Comparison of ENCODE assay signal across 15 cellular contexts in genomic region chr3:112133606-112134334, GRCh38. TPM values are rescaled to one million over a fixed set of nuclear protein-coding genes. Genes with fewer than 3 reads are reported as not detected.
DNase-seq lines count a peak whose midpoint lies in the region; ATAC-seq and TF ChIP-seq lines count a peak whose summit lies in the region.
"Had no signal": no experiment of that assay in that cellular context is flagged by ENCODE, and none has a peak within 500 bp of the region (broad histone marks: within the 10 kb centered on the region; RNA-seq: fewer than 3 reads in every experiment).

No MANE protein-coding gene starts in this region.

- no peaks in the 10 kb centered on the region for H3K9me3 Mint-ChIP-seq in activated CD4-positive, alpha-beta T cell treated with anti-CD3 and anti-CD28 coated beads, Interleukin-2, amount 10 ng/mL, durations not matched to agents 24 days and 14 days
- H3K9me3 Mint-ChIP-seq in activated T-helper 2 cell treated with anti-CD3 and anti-CD28 coated beads, Interferon-gamma antibody, Interleukin-2, Interleukin-4, amounts not matched to agents 10 μg/mL and 5 μg/mL and 100 μg/mL, durations not matched to agents 14 hours and 24 hours and 36 hours: no peaks in the 10 kb centered on the region
- no peaks in the 10 kb centered on the region for H3K9me3 Mint-ChIP-seq in nephron progenitor cell

- peaks cover 12% of the 10 kb centered on the region for H3K36me3 Mint-ChIP-seq in activated CD4-positive, alpha-beta T cell treated with anti-CD3 and anti-CD28 coated beads, Interleukin-2, amount 10 ng/mL, durations not matched to agents 24 days and 14 days (ENCODE audit: low read depth)
- peaks cover 10% of the 10 kb centered on the region for H3K36me3 Mint-ChIP-seq in activated T-helper 2 cell treated with anti-CD3 and anti-CD28 coated beads, Interferon-gamma antibody, Interleukin-2, Interleukin-4, amounts not matched to agents 10 μg/mL and 5 μg/mL and 100 μg/mL, durations not matched to agents 14 hours and 24 hours and 36 hours (ENCODE audit: low read depth)
- H3K36me3 Mint-ChIP-seq in nephron progenitor cell (ENCODE audit: low read depth): peaks cover 37% of the 10 kb centered on the region

- no peaks in the 10 kb centered on the region for H3K27me3 ChIP-seq in PC-9 (ENCODE audit: insufficient read depth, low read depth)
- no peaks in the 10 kb centered on the region for H3K27me3 ChIP-seq in PC-3 (ENCODE audit: low read length)
- H3K27me3 ChIP-seq: ascending aorta, upper lobe of left lung had no signal

- H3K27ac Mint-ChIP-seq in activated CD4-positive, alpha-beta T cell treated with anti-CD3 and anti-CD28 coated beads, Interleukin-2, amount 10 ng/mL, durations not matched to agents 24 days and 14 days: peak overlapping the region; percentile 94
- peak overlapping the region; percentile 80 for H3K27ac Mint-ChIP-seq in activated T-helper 2 cell treated with anti-CD3 and anti-CD28 coated beads, Interferon-gamma antibody, Interleukin-2, Interleukin-4, amounts not matched to agents 10 μg/mL and 5 μg/mL and 100 μg/mL, durations not matched to agents 14 hours and 24 hours and 36 hours
- H3K27ac Mint-ChIP-seq in nephron progenitor cell: peak overlapping the region; percentile 97

- peak overlapping the region; percentile 88 for H3K4me3 Mint-ChIP-seq in activated CD4-positive, alpha-beta T cell treated with anti-CD3 and anti-CD28 coated beads, Interleukin-2, amount 10 ng/mL, durations not matched to agents 24 days and 14 days
- H3K4me3 Mint-ChIP-seq in activated T-helper 2 cell treated with anti-CD3 and anti-CD28 coated beads, Interferon-gamma antibody, Interleukin-2, Interleukin-4, amounts not matched to agents 10 μg/mL and 5 μg/mL and 100 μg/mL, durations not matched to agents 14 hours and 24 hours and 36 hours (ENCODE audit: low read depth): no peak overlapping the region
- H3K4me3 Mint-ChIP-seq in nephron progenitor cell: no peak overlapping the region

- H3K4me1 ChIP-seq in PC-9 (replicated peaks; ENCODE audit: insufficient read depth) (peaks cover 25% of the 10 kb centered on the region), PC-3 (ENCODE audit: insufficient read depth, low read length) (peaks cover 11% of the 10 kb centered on the region)
- H3K4me1 ChIP-seq: ascending aorta had no signal

- no peaks in the 10 kb centered on the region for H3K27me3 Mint-ChIP-seq in activated CD4-positive, alpha-beta T cell treated with anti-CD3 and anti-CD28 coated beads, Interleukin-2, amount 10 ng/mL, durations not matched to agents 24 days and 14 days
- H3K27me3 Mint-ChIP-seq in activated T-helper 2 cell treated with anti-CD3 and anti-CD28 coated beads, Interferon-gamma antibody, Interleukin-2, Interleukin-4, amounts not matched to agents 10 μg/mL and 5 μg/mL and 100 μg/mL, durations not matched to agents 14 hours and 24 hours and 36 hours (ENCODE audit: low read depth): no peaks in the 10 kb centered on the region
- no peaks in the 10 kb centered on the region for H3K27me3 Mint-ChIP-seq in nephron progenitor cell (ENCODE audit: low read depth, poor library complexity)

- H3K79me2 ChIP-seq in PC-9 (ENCODE audit: low read depth) (no peaks in the 10 kb centered on the region), PC-3 (ENCODE audit: low read length) (no peaks in the 10 kb centered on the region)

- ATAC-seq in PC-3: no peak
- no peak for ATAC-seq in HG02623 (IDR thresholded peaks at IDR 0.05; ENCODE audit: unreplicated experiment)

- no peak overlapping the region for H3K4me2 ChIP-seq in PC-9
- no peak overlapping the region for H3K4me2 ChIP-seq in PC-3 (ENCODE audit: low read length)

- H3K4me3 ChIP-seq in PC-9 (no peak overlapping the region), PC-3 (ENCODE audit: low read length) (no peak overlapping the region)
- H3K4me3 ChIP-seq: ascending aorta, dorsolateral prefrontal cortex, upper lobe of left lung had no signal

- POLR2A ChIA-PET in PC-9 (lab: Charles Lee; ENCODE audit: unreplicated experiment): interaction anchor here (0.6 kb wide), 1 partner anchor 668 kb away, joined by 4 read pairs; no protein-coding TSS in a partner anchor
- POLR2A ChIA-PET in PC-3 (lab: Charles Lee; ENCODE audit: unreplicated experiment): no interaction called here

- H3K9me3 ChIP-seq in KOPT-K1 (ENCODE audit: insufficient read depth, low read length, poor library complexity, severe bottlenecking) (no peaks in the 10 kb centered on the region), PC-9 (ENCODE audit: insufficient read depth, low read depth) (no peaks in the 10 kb centered on the region), PC-3 (ENCODE audit: low read length) (no peaks in the 10 kb centered on the region)
- H3K9me3 ChIP-seq: ascending aorta, upper lobe of left lung had no signal

- H3K9me2 ChIP-seq in PC-9 (ENCODE audit: insufficient read depth): no peaks in the 10 kb centered on the region
- H3K9me2 ChIP-seq in PC-3 (replicated peaks; ENCODE audit: low read length): no peaks in the 10 kb centered on the region

- TF ChIP-seq CTCF in nephron progenitor cell (IDR thresholded peaks at IDR 0.05) (no peak), PC-9 (conservative IDR thresholded peaks at IDR 0.05) (no peak), PC-3 (conservative IDR thresholded peaks at IDR 0.05; ENCODE audit: low read depth, low read length) (no peak)

- BruUV-seq in PC-9 (replicated peaks; lab: Mats Ljungman, UMichigan) (no TSS peak), PC-3 (replicated peaks; lab: Mats Ljungman, UMichigan) (no TSS peak)

- H4K20me1 ChIP-seq in PC-9 (ENCODE audit: insufficient read depth) (no peaks in the 10 kb centered on the region), PC-3 (ENCODE audit: low read length) (no peaks in the 10 kb centered on the region)

- H3K4me1 Mint-ChIP-seq in activated CD4-positive, alpha-beta T cell treated with anti-CD3 and anti-CD28 coated beads, Interleukin-2, amount 10 ng/mL, durations not matched to agents 24 days and 14 days: peaks cover 68% of the 10 kb centered on the region
- peaks cover 66% of the 10 kb centered on the region for H3K4me1 Mint-ChIP-seq in activated T-helper 2 cell treated with anti-CD3 and anti-CD28 coated beads, Interferon-gamma antibody, Interleukin-2, Interleukin-4, amounts not matched to agents 10 μg/mL and 5 μg/mL and 100 μg/mL, durations not matched to agents 14 hours and 24 hours and 36 hours (ENCODE audit: low read depth)
- H3K4me1 Mint-ChIP-seq in nephron progenitor cell: peaks cover 71% of the 10 kb centered on the region

- intact Hi-C loops in activated CD4-positive, alpha-beta T cell treated with anti-CD3 and anti-CD28 coated beads, Interleukin-2, amount 10 ng/mL, durations not matched to agents 24 days and 14 days (cut with micrococcal nuclease): loop anchor here (2.0 to 10.0 kb wide), 7 partner anchors 23 to 841 kb away; partner anchors contain the start of genes C3orf52, CD200R1 and SLC35A5
- intact Hi-C loops in activated T-helper 2 cell treated with anti-CD3 and anti-CD28 coated beads, Interferon-gamma antibody, Interleukin-2, Interleukin-4, amounts not matched to agents 10 μg/mL and 5 μg/mL and 100 μg/mL, durations not matched to agents 14 hours and 24 hours and 36 hours (cut with micrococcal nuclease): loop anchor here (5.0 to 10.0 kb wide), 2 partner anchors 301 to 839 kb away; no protein-coding TSS in a partner anchor
- intact Hi-C loops in PC-9 (cut with micrococcal nuclease; ENCODE audit: unreplicated experiment) (no loop called here), PC-3 (cut with micrococcal nuclease) (no loop called here)

- H2AFZ ChIP-seq in PC-9: no peak overlapping the region
- H2AFZ ChIP-seq in PC-3 (ENCODE audit: low read length): no peak overlapping the region

- H3K9ac ChIP-seq in PC-3 (ENCODE audit: low read length): no peak overlapping the region

- H3K36me3 ChIP-seq in KOPT-K1 (ENCODE audit: insufficient read depth, low read length) (no peaks in the 10 kb centered on the region), PC-9 (ENCODE audit: low read depth) (no peaks in the 10 kb centered on the region), PC-3 (ENCODE audit: low read depth, low read length) (no peaks in the 10 kb centered on the region)
- H3K36me3 ChIP-seq: upper lobe of left lung had no signal

- CTCF ChIA-PET in PC-9 (lab: Charles Lee) (no interaction called here), PC-3 (lab: Charles Lee) (no interaction called here)

- peak; percentile 59 for DNase-seq in activated CD4-positive, alpha-beta T cell treated with anti-CD3 and anti-CD28 coated beads, Interleukin-2, amount 10 ng/mL, durations not matched to agents 24 days and 14 days
- DNase-seq in activated CD4-positive, alpha-beta T cell treated with anti-CD3 and anti-CD28 coated beads, Interleukin-2, amount 50 U/mL, for 1 hour: no peak
- DNase-seq in activated T-helper 2 cell treated with anti-CD3 and anti-CD28 coated beads, Interferon-gamma antibody, Interleukin-2, Interleukin-4, amounts not matched to agents 10 μg/mL and 5 μg/mL and 100 μg/mL, durations not matched to agents 14 hours and 24 hours and 36 hours (ENCODE audit: low spot score): no peak
- DNase-seq in nephron progenitor cell: no peak
- DNase-seq in PC-9: no peak
- no peak for DNase-seq in PC-3
- DNase-seq: NCI-H2227 treated with DMSO at 0.1 percent for 48 hours, T1000 had no signal

- H3K27ac ChIP-seq in KOPT-K1 (ENCODE audit: low read depth, low read length, poor library complexity, severe bottlenecking): peak overlapping the region; percentile 89
- no peak overlapping the region for H3K27ac ChIP-seq in PC-9
- H3K27ac ChIP-seq in PC-3 (ENCODE audit: low read length): no peak overlapping the region
- H3K27ac ChIP-seq: ascending aorta, dorsolateral prefrontal cortex, upper lobe of left lung had no signal

- H3F3A ChIP-seq in PC-9 (ENCODE audit: insufficient read depth, low read depth): peaks cover 5% of the 10 kb centered on the region; the same call in 1 of the 2 replicates
- H3F3A ChIP-seq in PC-3 (ENCODE audit: low read length, unreplicated experiment): no peaks in the 10 kb centered on the region

RNA-seq across cellular contexts. Expression of gene GCSAM, which starts 0.7 kb away (rescaled TPM):
- total RNA-seq in activated CD4-positive, alpha-beta T cell treated with anti-CD3 and anti-CD28 coated beads, Interleukin-2, amount 10 ng/mL, durations not matched to agents 24 days and 14 days: 1.6 and 1.7 TPM in 2 replicates
- 1.6 and 1.9 TPM in 2 replicates for total RNA-seq in activated T-helper 2 cell treated with anti-CD3 and anti-CD28 coated beads, Interferon-gamma antibody, Interleukin-2, Interleukin-4, amounts not matched to agents 10 μg/mL and 5 μg/mL and 100 μg/mL, durations not matched to agents 14 hours and 24 hours and 36 hours
- total RNA-seq in PC-9 (2021): not detected in 2 replicates
- not detected in 2 replicates for total RNA-seq in PC-3 (2014; rRNA removed)
- total RNA-seq: A673, ascending aorta, HT1080 had no signal

RNA-seq across cellular contexts. Expression of gene C3orf52, which starts 47.6 kb away (rescaled TPM):
- 13.0 and 14.2 TPM in 2 replicates for total RNA-seq in activated CD4-positive, alpha-beta T cell treated with anti-CD3 and anti-CD28 coated beads, Interleukin-2, amount 10 ng/mL, durations not matched to agents 24 days and 14 days
- 11.7 and 13.3 TPM in 2 replicates for total RNA-seq in activated T-helper 2 cell treated with anti-CD3 and anti-CD28 coated beads, Interferon-gamma antibody, Interleukin-2, Interleukin-4, amounts not matched to agents 10 μg/mL and 5 μg/mL and 100 μg/mL, durations not matched to agents 14 hours and 24 hours and 36 hours
- total RNA-seq in PC-9 (2021) (7.5 and 9.9 TPM in 2 replicates), PC-3 (2014; rRNA removed) (14.8 and 16.7 TPM in 2 replicates)

Comparison
In these comparisons a context has a peak if more than half of its experiments do, and no peak if none do; other contexts are left out.
1. intact Hi-C loops: an anchor here in activated CD4-positive, alpha-beta T cell treated with anti-CD3 and anti-CD28 coated beads, Interleukin-2, amount 10 ng/mL, durations not matched to agents 24 days and 14 days (2.0 to 10.0 kb wide) and activated T-helper 2 cell treated with anti-CD3 and anti-CD28 coated beads, Interferon-gamma antibody, Interleukin-2, Interleukin-4, amounts not matched to agents 10 μg/mL and 5 μg/mL and 100 μg/mL, durations not matched to agents 14 hours and 24 hours and 36 hours (5.0 to 10.0 kb wide); none called in PC-9 and PC-3.